1 cellular context compared by ENCODE assay signal in genomic region chr2:146844226-146844990, GRCh38.
TF ChIP-seq lines count a peak whose summit lies in the region.

No MANE protein-coding gene starts in this region.

TF ChIP-seq in HepG2, 621 proteins besides CTCF, POLR2A, EP300 and RAD21 (continued from another document):
- TF ChIP-seq, protein P1, sequence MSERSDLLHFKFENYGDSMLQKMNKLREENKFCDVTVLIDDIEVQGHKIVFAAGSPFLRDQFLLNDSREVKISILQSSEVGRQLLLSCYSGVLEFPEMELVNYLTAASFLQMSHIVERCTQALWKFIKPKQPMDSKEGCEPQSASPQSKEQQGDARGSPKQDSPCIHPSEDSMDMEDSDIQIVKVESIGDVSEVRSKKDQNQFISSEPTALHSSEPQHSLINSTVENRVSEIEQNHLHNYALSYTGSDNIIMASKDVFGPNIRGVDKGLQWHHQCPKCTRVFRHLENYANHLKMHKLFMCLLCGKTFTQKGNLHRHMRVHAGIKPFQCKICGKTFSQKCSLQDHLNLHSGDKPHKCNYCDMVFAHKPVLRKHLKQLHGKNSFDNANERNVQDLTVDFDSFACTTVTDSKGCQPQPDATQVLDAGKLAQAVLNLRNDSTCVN (CRISPR knock-in tag; IDR thresholded peaks at IDR 0.05; ENCODE audit: borderline replicate concordance), result no peak
- TF ChIP-seq ZNF562 (CRISPR knock-in tag; IDR thresholded peaks at IDR 0.05; ENCODE audit: borderline replicate concordance) (no peak), ZNF354B (CRISPR knock-in tag; IDR thresholded peaks at IDR 0.05) (no peak)
- TF ChIP-seq, protein P2, sequence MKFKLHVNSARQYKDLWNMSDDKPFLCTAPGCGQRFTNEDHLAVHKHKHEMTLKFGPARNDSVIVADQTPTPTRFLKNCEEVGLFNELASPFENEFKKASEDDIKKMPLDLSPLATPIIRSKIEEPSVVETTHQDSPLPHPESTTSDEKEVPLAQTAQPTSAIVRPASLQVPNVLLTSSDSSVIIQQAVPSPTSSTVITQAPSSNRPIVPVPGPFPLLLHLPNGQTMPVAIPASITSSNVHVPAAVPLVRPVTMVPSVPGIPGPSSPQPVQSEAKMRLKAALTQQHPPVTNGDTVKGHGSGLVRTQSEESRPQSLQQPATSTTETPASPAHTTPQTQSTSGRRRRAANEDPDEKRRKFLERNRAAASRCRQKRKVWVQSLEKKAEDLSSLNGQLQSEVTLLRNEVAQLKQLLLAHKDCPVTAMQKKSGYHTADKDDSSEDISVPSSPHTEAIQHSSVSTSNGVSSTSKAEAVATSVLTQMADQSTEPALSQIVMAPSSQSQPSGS (CRISPR knock-in tag; IDR thresholded peaks at IDR 0.05), result no peak
- TF ChIP-seq, protein P3, sequence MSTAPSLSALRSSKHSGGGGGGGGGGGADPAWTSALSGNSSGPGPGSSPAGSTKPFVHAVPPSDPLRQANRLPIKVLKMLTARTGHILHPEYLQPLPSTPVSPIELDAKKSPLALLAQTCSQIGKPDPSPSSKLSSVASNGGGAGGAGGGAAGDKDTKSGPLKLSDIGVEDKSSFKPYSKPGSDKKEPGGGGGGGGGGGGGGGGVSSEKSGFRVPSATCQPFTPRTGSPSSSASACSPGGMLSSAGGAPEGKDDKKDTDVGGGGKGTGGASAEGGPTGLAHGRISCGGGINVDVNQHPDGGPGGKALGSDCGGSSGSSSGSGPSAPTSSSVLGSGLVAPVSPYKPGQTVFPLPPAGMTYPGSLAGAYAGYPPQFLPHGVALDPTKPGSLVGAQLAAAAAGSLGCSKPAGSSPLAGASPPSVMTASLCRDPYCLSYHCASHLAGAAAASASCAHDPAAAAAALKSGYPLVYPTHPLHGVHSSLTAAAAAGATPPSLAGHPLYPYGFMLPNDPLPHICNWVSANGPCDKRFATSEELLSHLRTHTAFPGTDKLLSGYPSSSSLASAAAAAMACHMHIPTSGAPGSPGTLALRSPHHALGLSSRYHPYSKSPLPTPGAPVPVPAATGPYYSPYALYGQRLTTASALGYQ (CRISPR knock-in tag; IDR thresholded peaks at IDR 0.05), result no peak
TF ChIP-seq in HepG2: peak in this region for 0.
